Comparison of ENCODE assay signal across 20 cellular contexts in the genomic region with DNA sequence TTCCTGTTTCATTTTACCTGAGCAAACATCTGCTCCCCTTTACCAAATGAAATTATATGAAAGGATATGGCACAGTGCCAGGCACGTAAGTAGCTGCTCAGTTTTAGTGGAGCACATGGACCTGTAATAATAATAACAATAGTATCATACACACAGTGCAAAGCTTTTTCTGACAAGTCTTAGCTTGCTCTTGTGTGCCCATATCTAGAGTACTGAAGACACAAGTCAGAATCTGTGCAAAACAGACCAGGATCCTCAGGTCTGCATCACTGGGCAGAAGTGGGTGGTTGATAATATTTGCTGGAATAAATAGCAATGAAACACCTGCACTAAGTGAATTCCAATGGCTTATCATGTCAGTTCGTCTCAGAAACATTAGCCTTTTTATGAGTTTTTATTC.
DNase-seq lines count a peak whose midpoint lies in the region; ATAC-seq, FAIRE-seq and TF ChIP-seq lines count a peak whose summit lies in the region.
"Had no signal": no experiment of that assay in that cellular context is flagged by ENCODE, and none has a peak within 500 bp of the region (broad histone marks: within the 10 kb centered on the region; RNA-seq: fewer than 3 reads in every experiment).

No MANE protein-coding gene starts in this region.

- DNase-seq in MCF 10A (ENCODE audit: unreplicated experiment) (peak; percentile 27), breast epithelium (ENCODE audit: low spot score in 2 of 2) (no peak), K562 (ENCODE audit: extremely low read depth in 1 of 4, low spot score in 3 of 4) (no peak), T-cell (no peak)
- DNase-seq in activated CD8-positive, alpha-beta T cell treated with anti-CD3 and anti-CD28 coated beads, Interleukin-2, amount 10 ng/mL, durations not matched to agents 7 days and 5 days: no peak
- DNase-seq in activated naive CD8-positive, alpha-beta T cell treated with anti-CD3 and anti-CD28 coated beads, Interleukin-2, amount 50 U/mL, for 24 hours: no peak
- DNase-seq: ACHN; BE2C; C1 segment of cervical spinal cord; CD4-positive, CD25-positive, alpha-beta regulatory T cell; CD8-positive, alpha-beta memory T cell; COR-L47; DMS 273 treated with DMSO at 0.1 percent for 48 hours; DND-41 had no signal

- H3K4me3 Mint-ChIP-seq in MCF 10A (ENCODE audit: unreplicated experiment) (no peak overlapping the region), T-cell (no peak overlapping the region)
- H3K4me3 Mint-ChIP-seq in activated CD8-positive, alpha-beta T cell treated with anti-CD3 and anti-CD28 coated beads, Interleukin-2, amount 10 ng/mL, durations not matched to agents 7 days and 5 days: no peak overlapping the region
- no peak overlapping the region for H3K4me3 Mint-ChIP-seq in activated naive CD8-positive, alpha-beta T cell treated with anti-CD3 and anti-CD28 coated beads, Interleukin-2, amount 50 U/mL, for 24 hours
- H3K4me3 Mint-ChIP-seq: CD4-positive, CD25-positive, alpha-beta regulatory T cell; CD8-positive, alpha-beta memory T cell had no signal

- peaks cover 9% of the 10 kb centered on the region for H3K4me1 Mint-ChIP-seq in MCF 10A (ENCODE audit: insufficient read depth, unreplicated experiment)
- peaks cover 3% of the 10 kb centered on the region for H3K4me1 Mint-ChIP-seq in activated CD8-positive, alpha-beta T cell treated with anti-CD3 and anti-CD28 coated beads, Interleukin-2, amount 10 ng/mL, durations not matched to agents 7 days and 5 days (ENCODE audit: low read depth)
- H3K4me1 Mint-ChIP-seq in T-cell: peaks cover 5 to 10% (median 7%) of the 10 kb centered on the region in 3 donors
- peaks cover 9% of the 10 kb centered on the region for H3K4me1 Mint-ChIP-seq in activated naive CD8-positive, alpha-beta T cell treated with anti-CD3 and anti-CD28 coated beads, Interleukin-2, amount 50 U/mL, for 24 hours
- H3K4me1 Mint-ChIP-seq: CD4-positive, CD25-positive, alpha-beta regulatory T cell had no signal

- H3K4me3 ChIP-seq in breast epithelium (no peak overlapping the region), K562 (no peak overlapping the region)
- H3K4me3 ChIP-seq: GM23248, HAP-1 had no signal

- peaks cover 2% of the 10 kb centered on the region for H3K9me3 Mint-ChIP-seq in MCF 10A (ENCODE audit: unreplicated experiment)
- no peaks in the 10 kb centered on the region for H3K9me3 Mint-ChIP-seq in activated CD8-positive, alpha-beta T cell treated with anti-CD3 and anti-CD28 coated beads, Interleukin-2, amount 10 ng/mL, durations not matched to agents 7 days and 5 days (ENCODE audit: insufficient read depth)
- no peaks in the 10 kb centered on the region for H3K9me3 Mint-ChIP-seq in T-cell
- no peaks in the 10 kb centered on the region for H3K9me3 Mint-ChIP-seq in activated naive CD8-positive, alpha-beta T cell treated with anti-CD3 and anti-CD28 coated beads, Interleukin-2, amount 50 U/mL, for 24 hours

- no peak for TF ChIP-seq RAD21 in K562 (CRISPR knock-in tag; conservative IDR thresholded peaks at IDR 0.05 in 1 of 2, IDR thresholded peaks at IDR 0.05 in 1 of 2)

- CTCF ChIA-PET in MCF 10A (lab: Yijun Ruan, JAX): interaction anchor here (0.5 to 1.3 kb wide), 5 partner anchors 9 to 1114 kb away, joined by 3 to 4 read pairs (median 3); no protein-coding TSS in a partner anchor
- CTCF ChIA-PET in K562 (lab: Yijun Ruan, JAX; ENCODE audit: low intra/inter-chr PET ratio): no interaction called here
- CTCF ChIA-PET in activated CD8-positive, alpha-beta T cell treated with anti-CD3 and anti-CD28 coated beads, Interleukin-2, amount 10 ng/mL, durations not matched to agents 7 days and 5 days (lab: Charles Lee): interaction anchor here (0.8 kb wide), 1 partner anchor 12 kb away, joined by 3 read pairs; no protein-coding TSS in a partner anchor
- CTCF ChIA-PET in T-cell (lab: Charles Lee): no interaction called here

- H3K36me3 ChIP-seq in breast epithelium (no peaks in the 10 kb centered on the region), K562 (ENCODE audit: control insufficient read depth, insufficient read depth, low read length) (no peaks in the 10 kb centered on the region)
- H3K36me3 ChIP-seq: BE2C, HAP-1 had no signal

- H2AFZ ChIP-seq in K562 (ENCODE audit: low read depth, low read length): no peak overlapping the region
- H2AFZ ChIP-seq: GM23248 had no signal

- H3K9me3 ChIP-seq in breast epithelium (no peaks in the 10 kb centered on the region), K562 (replicated peaks; ENCODE audit: control insufficient read depth, insufficient read depth, low read depth, low read length) (no peaks in the 10 kb centered on the region)
- H3K9me3 ChIP-seq: BE2C, HAP-1 had no signal

- H3K27ac Mint-ChIP-seq in MCF 10A (ENCODE audit: low read depth, unreplicated experiment): no peak overlapping the region
- H3K27ac Mint-ChIP-seq in activated CD8-positive, alpha-beta T cell treated with anti-CD3 and anti-CD28 coated beads, Interleukin-2, amount 10 ng/mL, durations not matched to agents 7 days and 5 days: no peak overlapping the region
- H3K27ac Mint-ChIP-seq in T-cell: no peak overlapping the region
- no peak overlapping the region for H3K27ac Mint-ChIP-seq in activated naive CD8-positive, alpha-beta T cell treated with anti-CD3 and anti-CD28 coated beads, Interleukin-2, amount 50 U/mL, for 24 hours
- H3K27ac Mint-ChIP-seq: CD4-positive, CD25-positive, alpha-beta regulatory T cell; CD8-positive, alpha-beta memory T cell had no signal

- 0% methylated on average over 2 of the region's 2 CpGs for WGBS in K562 (ENCODE audit: insufficient coverage, low coverage, missing lambda C conversion rate)

- in situ Hi-C loops in K562 (cut with MboI): no loop called here

- H3K27me3 Mint-ChIP-seq in MCF 10A (ENCODE audit: insufficient read depth, unreplicated experiment) (no peaks in the 10 kb centered on the region), T-cell (peaks cover 5 to 7% of the 10 kb centered on the region in 2 donors)
- H3K27me3 Mint-ChIP-seq in activated CD8-positive, alpha-beta T cell treated with anti-CD3 and anti-CD28 coated beads, Interleukin-2, amount 10 ng/mL, durations not matched to agents 7 days and 5 days (ENCODE audit: low read depth): peaks cover 2% of the 10 kb centered on the region
- peaks cover 8% of the 10 kb centered on the region for H3K27me3 Mint-ChIP-seq in activated naive CD8-positive, alpha-beta T cell treated with anti-CD3 and anti-CD28 coated beads, Interleukin-2, amount 50 U/mL, for 24 hours

- no peak for FAIRE-seq in K562 (lab: Jason Lieb, UNC)
- FAIRE-seq: GM12891, GM19239, HTR-8/SVneo had no signal

- no peak for TF ChIP-seq CTCF in MCF 10A (IDR thresholded peaks at IDR 0.05; ENCODE audit: unreplicated experiment)
- TF ChIP-seq CTCF in breast epithelium (IDR thresholded peaks at IDR 0.05): no peak
- TF ChIP-seq CTCF in K562 (IDR thresholded peaks at IDR 0.05 in 2 of 3, conservative IDR thresholded peaks at IDR 0.05 in 1 of 3; ENCODE audit: insufficient read depth in 2 of 3, low read depth in 1 of 3, low read length in 3 of 3): no peak

- H3K4me1 ChIP-seq in breast epithelium: no peaks in the 10 kb centered on the region
- no peaks in the 10 kb centered on the region for H3K4me1 ChIP-seq in K562 (replicated peaks in 1 of 2; ENCODE audit: control insufficient read depth in 2 of 2, insufficient read depth in 2 of 2, low read length in 2 of 2)
- H3K4me1 ChIP-seq: BE2C, HAP-1 had no signal

- H3K27me3 ChIP-seq in breast epithelium (no peaks in the 10 kb centered on the region), K562 (ENCODE audit: control insufficient read depth in 2 of 2, insufficient read depth in 2 of 2, low read length in 2 of 2) (no peaks in the 10 kb centered on the region)
- H3K27me3 ChIP-seq: BE2C had no signal

- H3K36me3 Mint-ChIP-seq in MCF 10A (ENCODE audit: insufficient read depth, unreplicated experiment): no peaks in the 10 kb centered on the region
- H3K36me3 Mint-ChIP-seq in activated CD8-positive, alpha-beta T cell treated with anti-CD3 and anti-CD28 coated beads, Interleukin-2, amount 10 ng/mL, durations not matched to agents 7 days and 5 days (ENCODE audit: low read depth): no peaks in the 10 kb centered on the region
- no peaks in the 10 kb centered on the region for H3K36me3 Mint-ChIP-seq in T-cell
- H3K36me3 Mint-ChIP-seq in activated naive CD8-positive, alpha-beta T cell treated with anti-CD3 and anti-CD28 coated beads, Interleukin-2, amount 50 U/mL, for 24 hours (ENCODE audit: low read depth): no peaks in the 10 kb centered on the region
- H3K36me3 Mint-ChIP-seq: CD4-positive, CD25-positive, alpha-beta regulatory T cell; CD8-positive, alpha-beta memory T cell had no signal

- no peaks in the 10 kb centered on the region for H3K9me1 ChIP-seq in K562 (ENCODE audit: control insufficient read depth, insufficient read depth, low read length)

- H3K79me2 ChIP-seq in K562 (ENCODE audit: control insufficient read depth, insufficient read depth, low read length): no peaks in the 10 kb centered on the region

- no peak overlapping the region for H3K27ac ChIP-seq in breast epithelium
- no peak overlapping the region for H3K27ac ChIP-seq in K562 (ENCODE audit: extremely low read depth, low read depth, low read length)
- H3K27ac ChIP-seq: GM23248 had no signal

- POLR2A ChIA-PET in MCF 10A (lab: Yijun Ruan, JAX): interaction anchor here (0.6 to 1.2 kb wide), 2 partner anchors 29 to 1904 kb away, joined by 3 to 4 read pairs; no protein-coding TSS in a partner anchor
- POLR2A ChIA-PET in K562 (lab: Yijun Ruan, JAX): no interaction called here
- POLR2A ChIA-PET in activated CD8-positive, alpha-beta T cell treated with anti-CD3 and anti-CD28 coated beads, Interleukin-2, amount 10 ng/mL, durations not matched to agents 7 days and 5 days (lab: Charles Lee): no interaction called here
- POLR2A ChIA-PET in T-cell (lab: Charles Lee): no interaction called here

- no TSS peak for BruUV-seq in MCF 10A (replicated peaks; lab: Mats Ljungman, UMichigan)
- no TSS peak for BruUV-seq in K562 (replicated peaks; lab: Mats Ljungman, UMichigan)

- H3K9ac ChIP-seq in K562 (ENCODE audit: insufficient read depth in 1 of 2, low read depth in 2 of 2, low read length in 2 of 2): no peak overlapping the region
- H3K9ac ChIP-seq: GM23248 had no signal

- ATAC-seq in K562 (no peak), esophagus mucosa (peak; percentile 49), T-cell (replicated peaks in 1 of 4) (no peak)
- no peak for ATAC-seq in activated CD8-positive, alpha-beta T cell treated with anti-CD3 and anti-CD28 coated beads, Interleukin-2, amount 10 ng/mL, durations not matched to agents 7 days and 5 days
- ATAC-seq in activated naive CD8-positive, alpha-beta T cell treated with anti-CD3 and anti-CD28 coated beads, Interleukin-2, amount 50 U/mL, for 24 hours: no peak

- H4K20me1 ChIP-seq in K562 (replicated peaks; ENCODE audit: control insufficient read depth, insufficient read depth, low read length): no peaks in the 10 kb centered on the region

- intact Hi-C loops in MCF 10A (cut with micrococcal nuclease) (no loop called here), breast epithelium (cut with DNase I; ENCODE audit: low total_unique reads) (no loop called here), K562 (cut with micrococcal nuclease) (no loop called here)

- no peak for TF ChIP-seq EP300 in K562 (IDR thresholded peaks at IDR 0.05; ENCODE audit: low read length)

- TF ChIP-seq POLR2A in breast epithelium (IDR thresholded peaks at IDR 0.05): no peak
- TF ChIP-seq POLR2A in K562 (conservative IDR thresholded peaks at IDR 0.05): no peak

- no peak overlapping the region for H3K4me2 ChIP-seq in K562 (ENCODE audit: insufficient read depth, low read length)

TF ChIP-seq in K562, 482 proteins besides CTCF, POLR2A, EP300 and RAD21 (continues in another document):
- TF ChIP-seq ETS2 (tag; IDR thresholded peaks at IDR 0.05; ENCODE audit: borderline replicate concordance, poor library complexity, severe bottlenecking): no peak

Comparison
In these comparisons a context has a peak if more than half of its experiments do, and no peak if none do; other contexts are left out.
1. CTCF ChIA-PET loops: an anchor here in MCF 10A (0.5 to 1.3 kb wide) and activated CD8-positive, alpha-beta T cell treated with anti-CD3 and anti-CD28 coated beads, Interleukin-2, amount 10 ng/mL, durations not matched to agents 7 days and 5 days (0.8 kb wide); none called in K562 and T-cell.